ENCODE assay signal across 15 cellular contexts in genomic region chr3:195181781-195182469, GRCh38.
DNase-seq lines count a peak whose midpoint lies in the region; ATAC-seq and TF ChIP-seq lines count a peak whose summit lies in the region.
"Had no signal": no experiment of that assay in that cellular context is flagged by ENCODE, and none has a peak within 500 bp of the region (broad histone marks: within the 10 kb centered on the region; RNA-seq: fewer than 3 reads in every experiment).

No MANE protein-coding gene starts in this region.

- no peaks in the 10 kb centered on the region for H3K9me2 ChIP-seq in PC-3 (replicated peaks; ENCODE audit: low read length)

- TF ChIP-seq POLR2A in esophagus muscularis mucosa (IDR thresholded peaks at IDR 0.05; ENCODE audit: low read depth) (no peak), right lobe of liver (IDR thresholded peaks at IDR 0.05) (no peak)

- H3K27ac Mint-ChIP-seq in activated T-cell treated with anti-CD3 and anti-CD28 coated beads, Interleukin-2, amount 50 U/mL, for 24 hours = peak overlapping the region; percentile 84
- H3K27ac Mint-ChIP-seq in stimulated activated effector memory CD8-positive, alpha-beta T cell treated with anti-CD3 and anti-CD28 coated beads, Interleukin-12 subunit alpha, Interleukin-12 subunit beta, amount 100 ng/mL, for 72 hours = no peak overlapping the region
- H3K27ac Mint-ChIP-seq: dendritic cell treated with granulocyte-macrophage colony-stimulating factor and Interleukin-4, amounts not matched to agents 40 ng/mL and 50 ng/mL, for 4 days had no signal

- H3K4me1 ChIP-seq in PC-3 (ENCODE audit: insufficient read depth, low read length) = peaks cover 29% of the 10 kb centered on the region
- H3K4me1 ChIP-seq in esophagus muscularis mucosa = peaks cover 48 to 87% (median 79%) of the 10 kb centered on the region in 4 donors
- H3K4me1 ChIP-seq in right lobe of liver = no peaks in the 10 kb centered on the region

- no peak for DNase-seq in activated T-cell treated with anti-CD3 and anti-CD28 coated beads, Interleukin-2, amount 50 U/mL, for 24 hours
- no peak for DNase-seq in activated T-cell treated with anti-CD3 and anti-CD28 coated beads for 4 hours
- peak; percentile 32 for DNase-seq in PC-3
- no peak for DNase-seq in esophagus muscularis mucosa (ENCODE audit: extremely low spot score)
- no peak for DNase-seq in stimulated activated effector memory CD8-positive, alpha-beta T cell treated with anti-CD3 and anti-CD28 coated beads, Interleukin-12 subunit alpha, Interleukin-12 subunit beta, amount 100 ng/mL, for 72 hours (ENCODE audit: low spot score in 2 of 2)
- no peak for DNase-seq in T1000 (lab: John Stamatoyannopoulos, UW)
- DNase-seq in right lobe of liver = no peak
- DNase-seq: ACHN, amniotic stem cell, left cardiac atrium, T-helper 9 cell had no signal

- intact Hi-C loops in PC-3 (cut with micrococcal nuclease) = no loop called here
- intact Hi-C loops in esophagus muscularis mucosa (cut with DNase I) = no loop called here
- intact Hi-C loops in right lobe of liver (cut with DNase I) = no loop called here

- H3F3A ChIP-seq in PC-3 (ENCODE audit: low read length, unreplicated experiment) = no peaks in the 10 kb centered on the region

- H3K4me2 ChIP-seq in PC-3 (ENCODE audit: low read length) = peak overlapping the region; percentile 68

- BruUV-seq in PC-3 (replicated peaks; lab: Mats Ljungman, UMichigan) = no TSS peak

- H3K4me3 ChIP-seq in PC-3 (ENCODE audit: low read length) (no peak overlapping the region), esophagus muscularis mucosa (no peak overlapping the region), right lobe of liver (no peak overlapping the region)
- H3K4me3 ChIP-seq: tibial nerve had no signal

- H3K9ac ChIP-seq in PC-3 (ENCODE audit: low read length) = no peak overlapping the region

- peaks cover 9% of the 10 kb centered on the region for H3K36me3 Mint-ChIP-seq in activated T-cell treated with anti-CD3 and anti-CD28 coated beads, Interleukin-2, amount 50 U/mL, for 24 hours (ENCODE audit: low read depth)
- H3K36me3 Mint-ChIP-seq in stimulated activated effector memory CD8-positive, alpha-beta T cell treated with anti-CD3 and anti-CD28 coated beads, Interleukin-12 subunit alpha, Interleukin-12 subunit beta, amount 100 ng/mL, for 72 hours = no peaks in the 10 kb centered on the region

- no peaks in the 10 kb centered on the region for H3K27me3 Mint-ChIP-seq in activated T-cell treated with anti-CD3 and anti-CD28 coated beads, Interleukin-2, amount 50 U/mL, for 24 hours

- H4K20me1 ChIP-seq in PC-3 (ENCODE audit: low read length) = no peaks in the 10 kb centered on the region

- H3K27ac ChIP-seq in PC-3 (ENCODE audit: low read length) (peak overlapping the region; percentile 10), esophagus muscularis mucosa (replicated peaks in 1 of 4) (peak overlapping the region in 3 of 4 donors; percentile 5 to 60 (median 35)), right lobe of liver (peak overlapping the region in 1 of 3 donors; percentile 51)
- H3K27ac ChIP-seq: tibial nerve had no signal

- ATAC-seq in PC-3 (peak; percentile 33), right lobe of liver (no peak), HG02642 (IDR thresholded peaks at IDR 0.05; ENCODE audit: poor library complexity, unreplicated experiment) (no peak)
- ATAC-seq in stimulated activated effector memory CD8-positive, alpha-beta T cell treated with anti-CD3 and anti-CD28 coated beads, Interleukin-12 subunit alpha, Interleukin-12 subunit beta, amount 100 ng/mL, for 72 hours = peak; percentile 57

- H3K9me3 ChIP-seq in PC-3 (ENCODE audit: low read length) (no peaks in the 10 kb centered on the region), esophagus muscularis mucosa (no peaks in the 10 kb centered on the region), right lobe of liver (no peaks in the 10 kb centered on the region)
- H3K9me3 ChIP-seq: tibial nerve had no signal

- CTCF ChIA-PET in PC-3 (lab: Charles Lee) = interaction anchor here (1.0 kb wide), 1 partner anchor 45 kb away, joined by 3 read pairs; no protein-coding TSS in a partner anchor

- POLR2A ChIA-PET in PC-3 (lab: Charles Lee; ENCODE audit: unreplicated experiment) = interaction anchor here (0.5 to 0.7 kb wide), 2 partner anchors 19 to 22 kb away, joined by 3 to 4 read pairs; no protein-coding TSS in a partner anchor

- no peaks in the 10 kb centered on the region for H3K79me2 ChIP-seq in PC-3 (ENCODE audit: low read length)

- no peaks in the 10 kb centered on the region for H3K36me3 ChIP-seq in PC-3 (ENCODE audit: low read depth, low read length)
- H3K36me3 ChIP-seq in esophagus muscularis mucosa = no peaks in the 10 kb centered on the region
- no peaks in the 10 kb centered on the region for H3K36me3 ChIP-seq in right lobe of liver
- H3K36me3 ChIP-seq: tibial nerve had no signal

- peak overlapping the region; percentile 8 for H3K4me3 Mint-ChIP-seq in activated T-cell treated with anti-CD3 and anti-CD28 coated beads, Interleukin-2, amount 50 U/mL, for 24 hours
- no peak overlapping the region for H3K4me3 Mint-ChIP-seq in stimulated activated effector memory CD8-positive, alpha-beta T cell treated with anti-CD3 and anti-CD28 coated beads, Interleukin-12 subunit alpha, Interleukin-12 subunit beta, amount 100 ng/mL, for 72 hours
- H3K4me3 Mint-ChIP-seq: dendritic cell treated with granulocyte-macrophage colony-stimulating factor and Interleukin-4, amounts not matched to agents 40 ng/mL and 50 ng/mL, for 4 days; neural crest cell had no signal

- no peak overlapping the region; the same call in 1 of the 2 replicates for H2AFZ ChIP-seq in PC-3 (ENCODE audit: low read length)

- no peak for TF ChIP-seq CTCF in PC-3 (conservative IDR thresholded peaks at IDR 0.05; ENCODE audit: low read depth, low read length)
- no peak for TF ChIP-seq CTCF in esophagus muscularis mucosa (IDR thresholded peaks at IDR 0.05)
- TF ChIP-seq CTCF in right lobe of liver (IDR thresholded peaks at IDR 0.05) = no peak

- H3K27me3 ChIP-seq in PC-3 (ENCODE audit: low read length) (no peaks in the 10 kb centered on the region), esophagus muscularis mucosa (no peaks in the 10 kb centered on the region), right lobe of liver (no peaks in the 10 kb centered on the region)
- H3K27me3 ChIP-seq: tibial nerve had no signal

- no peak for TF ChIP-seq EP300 in esophagus muscularis mucosa (IDR thresholded peaks at IDR 0.05)

- no peaks in the 10 kb centered on the region for H3K9me3 Mint-ChIP-seq in activated T-cell treated with anti-CD3 and anti-CD28 coated beads, Interleukin-2, amount 50 U/mL, for 24 hours
- H3K9me3 Mint-ChIP-seq in stimulated activated effector memory CD8-positive, alpha-beta T cell treated with anti-CD3 and anti-CD28 coated beads, Interleukin-12 subunit alpha, Interleukin-12 subunit beta, amount 100 ng/mL, for 72 hours = no peaks in the 10 kb centered on the region
- H3K9me3 Mint-ChIP-seq: dendritic cell treated with granulocyte-macrophage colony-stimulating factor and Interleukin-4, amounts not matched to agents 40 ng/mL and 50 ng/mL, for 4 days had no signal

- peaks cover 63% of the 10 kb centered on the region for H3K4me1 Mint-ChIP-seq in activated T-cell treated with anti-CD3 and anti-CD28 coated beads, Interleukin-2, amount 50 U/mL, for 24 hours (ENCODE audit: low read depth)
- peaks cover 47% of the 10 kb centered on the region for H3K4me1 Mint-ChIP-seq in stimulated activated effector memory CD8-positive, alpha-beta T cell treated with anti-CD3 and anti-CD28 coated beads, Interleukin-12 subunit alpha, Interleukin-12 subunit beta, amount 100 ng/mL, for 72 hours

- 77% methylated on average over 7 of the region's 7 CpGs for WGBS in esophagus muscularis mucosa
- WGBS in right lobe of liver (ENCODE audit: insufficient coverage, low coverage, low lambda C conversion rate, missing lambda C conversion rate) = 50% methylated on average over 4 of the region's 7 CpGs

Comparison
In these comparisons a context has a peak if more than half of its experiments do, and no peak if none do; other contexts are left out.
1. ATAC-seq: peak in PC-3 (single experiment) and stimulated activated effector memory CD8-positive, alpha-beta T cell treated with anti-CD3 and anti-CD28 coated beads, Interleukin-12 subunit alpha, Interleukin-12 subunit beta, amount 100 ng/mL, for 72 hours (single experiment); none in right lobe of liver (0 of 4) and HG02642 (single experiment).